Comparison of ENCODE assay signal across 33 cellular contexts in genomic region chr10:113950268-113950667, GRCh38.
"Had no signal": no experiment of that assay in that cellular context is flagged by ENCODE, and none has a peak within 500 bp of the region (broad histone marks: within the 10 kb centered on the region; RNA-seq: fewer than 3 reads in every experiment).

No MANE protein-coding gene starts in this region.

- H3K27ac ChIP-seq: adrenal gland, ascending aorta, body of pancreas, brain microvascular endothelial cell, breast epithelium, cardiac muscle cell had no signal

- H3K27me3 ChIP-seq: adrenal gland, ascending aorta, brain microvascular endothelial cell, breast epithelium, cardiac muscle cell had no signal

- ATAC-seq: activated naive CD4-positive, alpha-beta T cell treated with anti-CD3 and anti-CD28 coated beads, Interleukin-2, amount 50 U/mL, for 72 hours; activated naive CD8-positive, alpha-beta T cell treated with anti-CD3 and anti-CD28 coated beads, Interleukin-2, amount 50 U/mL, for 24 hours; activated T-cell treated with anti-CD3 and anti-CD28 coated beads, Interleukin-2, amount 50 U/mL, for 4 hours; activated T-cell treated with anti-CD3 and anti-CD28 coated beads, Interleukin-2, amount 50 U/mL, for 72 hours; activated T-helper 17 cell treated with anti-CD3 and anti-CD28 coated beads, Interleukin-2, amount 50 U/mL, for 72 hours; body of pancreas had no signal

- FAIRE-seq: astrocyte, bronchial epithelial cell, colon had no signal

- H3K36me3 ChIP-seq: adrenal gland, ascending aorta, brain microvascular endothelial cell, breast epithelium, cardiac muscle cell had no signal

- DNase-seq: activated effector memory CD4-positive, alpha-beta T cell treated with anti-CD3 and anti-CD28 coated beads, Interleukin-2, amount 50 U/mL, for 16 hours; activated effector memory CD4-positive, alpha-beta T cell treated with Interleukin-2 at 50 U/mL for 16 hours; activated gamma-delta T cell; activated gamma-delta T cell treated with Interleukin-2 at 50 U/mL for 16 hours; activated naive CD4-positive, alpha-beta T cell; activated naive CD4-positive, alpha-beta T cell treated with anti-CD3 and anti-CD28 coated beads for 36 hours; activated naive CD4-positive, alpha-beta T cell treated with anti-CD3 and anti-CD28 coated beads, Interleukin-2, amount 10 ng/mL, durations not matched to agents 7 days and 5 days; activated naive CD4-positive, alpha-beta T cell treated with anti-CD3 and anti-CD28 coated beads, Interleukin-2, amount 50 U/mL, for 16 hours; activated naive CD4-positive, alpha-beta T cell treated with Interleukin-2 at 50 U/mL for 16 hours; activated naive CD8-positive, alpha-beta T cell treated with anti-CD3 and anti-CD28 coated beads for 36 hours; activated naive CD8-positive, alpha-beta T cell treated with anti-CD3 and anti-CD28 coated beads, Interleukin-2, amount 10 ng/mL, durations not matched to agents 7 days and 5 days; activated naive CD8-positive, alpha-beta T cell treated with anti-CD3 and anti-CD28 coated beads, Interleukin-2, amount 50 U/mL, for 24 hours; activated T-cell treated with anti-CD3 and anti-CD28 coated beads, Interleukin-2, amount 50 U/mL, for 4 hours; activated T-cell treated with anti-CD3 and anti-CD28 coated beads, Interleukin-2, amount 50 U/mL, for 48 hours; activated T-cell treated with anti-CD3 and anti-CD28 coated beads, Interleukin-2, amount 50 U/mL, for 72 hours; adrenal gland; amniotic stem cell; amygdala; anterior cingulate cortex; aorta; body of pancreas; brain microvascular endothelial cell; caudate nucleus; central memory CD4-positive, alpha-beta T cell; cerebellar nuclear complex had no signal

- H3K4me1 ChIP-seq: ascending aorta, breast epithelium had no signal

- H3K4me3 ChIP-seq: adrenal gland, ascending aorta, body of pancreas, breast epithelium, cardiac muscle cell had no signal

- H3K9me3 ChIP-seq: adrenal gland, ascending aorta, body of pancreas, breast epithelium had no signal
